ENCODE assay signal across 1 cellular context in the genomic region with DNA sequence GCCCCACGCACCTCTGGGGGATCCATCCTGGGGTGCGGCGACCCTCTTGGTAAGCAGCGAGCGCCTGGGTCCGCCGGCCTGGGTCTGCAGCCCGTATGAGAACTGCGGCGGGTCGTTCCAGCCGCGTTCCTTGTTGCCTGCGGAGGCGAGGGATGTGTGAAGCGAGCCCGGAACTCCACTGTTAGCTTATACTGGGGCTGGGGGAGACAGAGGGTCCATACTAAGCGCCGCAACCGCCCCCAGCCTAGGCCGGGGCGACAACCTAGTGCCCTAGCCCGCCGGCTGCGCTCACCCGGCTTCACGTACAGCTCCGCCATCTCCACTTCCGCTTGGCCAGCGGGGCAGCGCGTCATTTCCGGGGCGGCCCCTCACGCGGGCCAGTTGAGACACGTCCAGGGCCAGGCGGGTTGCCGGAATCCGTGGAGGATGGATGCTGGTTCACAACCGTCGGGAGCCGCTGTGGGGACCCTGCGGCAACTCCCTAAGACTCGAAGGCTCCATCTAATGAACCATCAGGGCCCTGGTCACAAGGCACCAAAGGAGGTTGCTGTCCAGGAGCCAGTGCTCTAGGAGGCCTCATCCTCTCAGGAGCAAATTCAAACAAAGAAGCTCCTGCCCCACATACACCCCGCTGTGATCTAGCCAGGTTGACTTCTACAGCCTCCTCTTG.
A peak's percentile ranks its signal among the peaks of the same experiment; 100 is the strongest.
TF ChIP-seq lines count a peak whose summit lies in the region.

A gene (minus strand): TSS at position 338 of the 670 bp plus-strand sequence. CDS start 21 bp downstream, at position 317.

TF ChIP-seq in A549, 52 proteins besides CTCF, POLR2A, EP300 and RAD21 (continued from another document):
- TF ChIP-seq TFCP2L1 (CRISPR knock-in tag; IDR thresholded peaks at IDR 0.05) (peak; percentile 65; the same call in 1 of the 2 replicates), KDM5A (IDR thresholded peaks at IDR 0.05) (no peak), EHMT2 (IDR thresholded peaks at IDR 0.05; ENCODE audit: low read depth) (no peak), KDM1A (IDR thresholded peaks at IDR 0.05; ENCODE audit: low read depth) (no peak), NR3C1 (IDR thresholded peaks at IDR 0.05) (no peak), SREBF2 (IDR thresholded peaks at IDR 0.05) (no peak), ESRRA (IDR thresholded peaks at IDR 0.05; ENCODE audit: borderline replicate concordance, low read length) (no peak), HOXB5 (CRISPR knock-in tag; IDR thresholded peaks at IDR 0.05) (0 out of 2 replicates have a peak, but pooled peaks have one; percentile 41), GATA3 (IDR thresholded peaks at IDR 0.05; ENCODE audit: borderline replicate concordance) (peak; percentile 49; the same call in 1 of the 2 replicates), CEBPB (IDR thresholded peaks at IDR 0.05) (0 out of 4 replicates have a peak, but pooled peaks of 1 of the 2 experiments have one; percentile 8), CBX8 (IDR thresholded peaks at IDR 0.05) (no peak), ZSCAN20 (CRISPR knock-in tag; IDR thresholded peaks at IDR 0.05) (no peak), RNF2 (IDR thresholded peaks at IDR 0.05; ENCODE audit: borderline replicate concordance, low read depth) (no peak), RCOR1 (IDR thresholded peaks at IDR 0.05; ENCODE audit: low read depth, low read length) (no peak), SMC3 (IDR thresholded peaks at IDR 0.05) (no peak), JUN (IDR thresholded peaks at IDR 0.05) (peak; percentile 85 to 95), HOXB13 (CRISPR knock-in tag; IDR thresholded peaks at IDR 0.05; ENCODE audit: low read depth) (no peak), FOSB (CRISPR knock-in tag; IDR thresholded peaks at IDR 0.05) (no peak)
- TF ChIP-seq, protein P1, sequence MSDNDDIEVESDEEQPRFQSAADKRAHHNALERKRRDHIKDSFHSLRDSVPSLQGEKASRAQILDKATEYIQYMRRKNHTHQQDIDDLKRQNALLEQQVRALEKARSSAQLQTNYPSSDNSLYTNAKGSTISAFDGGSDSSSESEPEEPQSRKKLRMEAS (IDR thresholded peaks at IDR 0.05) = peak; percentile 85
- TF ChIP-seq, protein P2, sequence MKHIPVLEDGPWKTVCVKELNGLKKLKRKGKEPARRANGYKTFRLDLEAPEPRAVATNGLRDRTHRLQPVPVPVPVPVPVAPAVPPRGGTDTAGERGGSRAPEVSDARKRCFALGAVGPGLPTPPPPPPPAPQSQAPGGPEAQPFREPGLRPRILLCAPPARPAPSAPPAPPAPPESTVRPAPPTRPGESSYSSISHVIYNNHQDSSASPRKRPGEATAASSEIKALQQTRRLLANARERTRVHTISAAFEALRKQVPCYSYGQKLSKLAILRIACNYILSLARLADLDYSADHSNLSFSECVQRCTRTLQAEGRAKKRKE (CRISPR knock-in tag; IDR thresholded peaks at IDR 0.05; ENCODE audit: low read depth) = no peak
- TF ChIP-seq, protein P3, sequence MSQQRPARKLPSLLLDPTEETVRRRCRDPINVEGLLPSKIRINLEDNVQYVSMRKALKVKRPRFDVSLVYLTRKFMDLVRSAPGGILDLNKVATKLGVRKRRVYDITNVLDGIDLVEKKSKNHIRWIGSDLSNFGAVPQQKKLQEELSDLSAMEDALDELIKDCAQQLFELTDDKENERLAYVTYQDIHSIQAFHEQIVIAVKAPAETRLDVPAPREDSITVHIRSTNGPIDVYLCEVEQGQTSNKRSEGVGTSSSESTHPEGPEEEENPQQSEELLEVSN (IDR thresholded peaks at IDR 0.05; ENCODE audit: borderline replicate concordance, low read depth) = peak; percentile 64; the same call in 1 of the 2 replicates
- TF ChIP-seq, protein P4, sequence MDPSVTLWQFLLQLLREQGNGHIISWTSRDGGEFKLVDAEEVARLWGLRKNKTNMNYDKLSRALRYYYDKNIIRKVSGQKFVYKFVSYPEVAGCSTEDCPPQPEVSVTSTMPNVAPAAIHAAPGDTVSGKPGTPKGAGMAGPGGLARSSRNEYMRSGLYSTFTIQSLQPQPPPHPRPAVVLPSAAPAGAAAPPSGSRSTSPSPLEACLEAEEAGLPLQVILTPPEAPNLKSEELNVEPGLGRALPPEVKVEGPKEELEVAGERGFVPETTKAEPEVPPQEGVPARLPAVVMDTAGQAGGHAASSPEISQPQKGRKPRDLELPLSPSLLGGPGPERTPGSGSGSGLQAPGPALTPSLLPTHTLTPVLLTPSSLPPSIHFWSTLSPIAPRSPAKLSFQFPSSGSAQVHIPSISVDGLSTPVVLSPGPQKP (IDR thresholded peaks at IDR 0.05; ENCODE audit: low read depth, low read length) = no peak
- TF ChIP-seq, protein P5, sequence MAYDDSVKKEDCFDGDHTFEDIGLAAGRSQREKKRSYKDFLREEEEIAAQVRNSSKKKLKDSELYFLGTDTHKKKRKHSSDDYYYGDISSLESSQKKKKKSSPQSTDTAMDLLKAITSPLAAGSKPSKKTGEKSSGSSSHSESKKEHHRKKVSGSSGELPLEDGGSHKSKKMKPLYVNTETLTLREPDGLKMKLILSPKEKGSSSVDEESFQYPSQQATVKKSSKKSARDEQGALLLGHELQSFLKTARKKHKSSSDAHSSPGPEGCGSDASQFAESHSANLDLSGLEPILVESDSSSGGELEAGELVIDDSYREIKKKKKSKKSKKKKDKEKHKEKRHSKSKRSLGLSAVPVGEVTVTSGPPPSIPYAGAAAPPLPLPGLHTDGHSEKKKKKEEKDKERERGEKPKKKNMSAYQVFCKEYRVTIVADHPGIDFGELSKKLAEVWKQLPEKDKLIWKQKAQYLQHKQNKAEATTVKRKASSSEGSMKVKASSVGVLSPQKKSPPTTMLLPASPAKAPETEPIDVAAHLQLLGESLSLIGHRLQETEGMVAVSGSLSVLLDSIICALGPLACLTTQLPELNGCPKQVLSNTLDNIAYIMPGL (CRISPR knock-in tag; IDR thresholded peaks at IDR 0.05; ENCODE audit: borderline replicate concordance) = no peak
- TF ChIP-seq, protein P6, sequence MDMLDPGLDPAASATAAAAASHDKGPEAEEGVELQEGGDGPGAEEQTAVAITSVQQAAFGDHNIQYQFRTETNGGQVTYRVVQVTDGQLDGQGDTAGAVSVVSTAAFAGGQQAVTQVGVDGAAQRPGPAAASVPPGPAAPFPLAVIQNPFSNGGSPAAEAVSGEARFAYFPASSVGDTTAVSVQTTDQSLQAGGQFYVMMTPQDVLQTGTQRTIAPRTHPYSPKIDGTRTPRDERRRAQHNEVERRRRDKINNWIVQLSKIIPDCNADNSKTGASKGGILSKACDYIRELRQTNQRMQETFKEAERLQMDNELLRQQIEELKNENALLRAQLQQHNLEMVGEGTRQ (IDR thresholded peaks at IDR 0.05) = 0 out of 2 replicates have a peak, but pooled peaks have one; percentile 26
TF ChIP-seq in A549: peak in this region for 13.
